9 cellular contexts compared by ENCODE assay signal in genomic region chr9:120477534-120478001, GRCh38.
DNase-seq lines count a peak whose midpoint lies in the region; ATAC-seq and TF ChIP-seq lines count a peak whose summit lies in the region.
"Had no signal": no experiment of that assay in that cellular context is flagged by ENCODE, and none has a peak within 500 bp of the region (broad histone marks: within the 10 kb centered on the region; RNA-seq: fewer than 3 reads in every experiment).

No MANE protein-coding gene starts in this region.

- no peaks in the 10 kb centered on the region for H3K9me3 Mint-ChIP-seq in CD4-positive, alpha-beta T cell

- H3K27me3 Mint-ChIP-seq in CD4-positive, alpha-beta T cell, result no peaks in the 10 kb centered on the region

- DNase-seq in CD4-positive, alpha-beta T cell, result peak in 1 of 10 experiments; percentile 4
- peak; percentile 6 for DNase-seq in GM19240 (ENCODE audit: insufficient read length, low spot score)
- DNase-seq in SK-MEL-5 (ENCODE audit: low read depth, low spot score), result peak; percentile 74
- DNase-seq in choroid plexus epithelial cell (ENCODE audit: low read depth), result peak; percentile 98
- DNase-seq in kidney tubule cell (ENCODE audit: low spot score), result peak; percentile 64
- peak; percentile 13 for DNase-seq in stimulated activated CD4-positive, alpha-beta T cell treated with anti-CD3 and anti-CD28 coated beads, Interleukin-4, amount 100 ng/mL, for 1 hour

- no peaks in the 10 kb centered on the region; the same call in 1 of the 2 replicates for H3K36me3 ChIP-seq in KMS-11 (ENCODE audit: insufficient read depth)

- no peak overlapping the region for H3K27ac Mint-ChIP-seq in CD4-positive, alpha-beta T cell

- H3K27me3 ChIP-seq in CD4-positive, alpha-beta T cell (ENCODE audit: control insufficient read depth, insufficient read depth, low read length), result no peaks in the 10 kb centered on the region
- no peaks in the 10 kb centered on the region for H3K27me3 ChIP-seq in KMS-11 (ENCODE audit: insufficient read depth, low read depth)

- peak; percentile 59 for TF ChIP-seq CTCF in CD4-positive, alpha-beta T cell (IDR thresholded peaks at IDR 0.05)
- TF ChIP-seq CTCF in KMS-11 (conservative IDR thresholded peaks at IDR 0.05; ENCODE audit: low read depth, low read length), result peak; percentile 74
- TF ChIP-seq CTCF in choroid plexus epithelial cell (conservative IDR thresholded peaks at IDR 0.05; ENCODE audit: low read depth, low read length), result peak; percentile 100

- H2AFZ ChIP-seq in KMS-11 (ENCODE audit: low read depth), result no peak overlapping the region

- H4K20me1 ChIP-seq in KMS-11 (ENCODE audit: insufficient read depth), result no peaks in the 10 kb centered on the region

- peaks cover 91% of the 10 kb centered on the region for H3K36me3 Mint-ChIP-seq in CD4-positive, alpha-beta T cell (ENCODE audit: low read depth)

- no peaks in the 10 kb centered on the region for H3K9me3 ChIP-seq in CD4-positive, alpha-beta T cell (ENCODE audit: control insufficient read depth, low read length)

- in situ Hi-C loops in SK-MEL-5 (cut with HindIII; ENCODE audit: low pct_unique_long_range_greater_than_20kb, low sequenced_read_pairs), result no loop called here

- H3K4me3 Mint-ChIP-seq in CD4-positive, alpha-beta T cell, result no peak overlapping the region

- CTCF ChIA-PET in CD4-positive, alpha-beta T cell (lab: Charles Lee), result interaction anchor here (0.6 to 1.2 kb wide), 4 partner anchors 8 to 135 kb away, joined by 3 read pairs; no protein-coding TSS in a partner anchor

- H3K79me2 ChIP-seq in KMS-11 (ENCODE audit: insufficient read depth, low read depth), result no peaks in the 10 kb centered on the region; the same call in 1 of the 2 replicates

- no peaks in the 10 kb centered on the region for H3K4me1 ChIP-seq in KMS-11 (ENCODE audit: low read depth, poor library complexity, severe bottlenecking)

- peak; percentile 37 for ATAC-seq in CD4-positive, alpha-beta T cell (ENCODE audit: poor library complexity)
- ATAC-seq in HG02852 (IDR thresholded peaks at IDR 0.05; ENCODE audit: unreplicated experiment), result no peak

- no peaks in the 10 kb centered on the region for H3K4me1 Mint-ChIP-seq in CD4-positive, alpha-beta T cell (ENCODE audit: low read depth)

- H3K4me2 ChIP-seq in KMS-11, result no peak overlapping the region

- H3K4me3 ChIP-seq in KMS-11 (IDR thresholded peaks at IDR 0.05; ENCODE audit: insufficient read depth, low read depth, low read length) (no peak overlapping the region), choroid plexus epithelial cell (ENCODE audit: low read depth, low read length) (no peak overlapping the region)
- H3K4me3 ChIP-seq: skin epidermis had no signal

- no peak overlapping the region for H3K27ac ChIP-seq in CD4-positive, alpha-beta T cell (ENCODE audit: low read depth, low read length)
- no peak overlapping the region for H3K27ac ChIP-seq in KMS-11

- POLR2A ChIA-PET in CD4-positive, alpha-beta T cell (lab: Charles Lee), result no interaction called here

- intact Hi-C loops in CD4-positive, alpha-beta T cell (cut with DNase I, micrococcal nuclease), result no loop called here

- H3K9ac ChIP-seq in KMS-11, result no peak overlapping the region
